12 cellular contexts compared by ENCODE assay signal in the genomic region with DNA sequence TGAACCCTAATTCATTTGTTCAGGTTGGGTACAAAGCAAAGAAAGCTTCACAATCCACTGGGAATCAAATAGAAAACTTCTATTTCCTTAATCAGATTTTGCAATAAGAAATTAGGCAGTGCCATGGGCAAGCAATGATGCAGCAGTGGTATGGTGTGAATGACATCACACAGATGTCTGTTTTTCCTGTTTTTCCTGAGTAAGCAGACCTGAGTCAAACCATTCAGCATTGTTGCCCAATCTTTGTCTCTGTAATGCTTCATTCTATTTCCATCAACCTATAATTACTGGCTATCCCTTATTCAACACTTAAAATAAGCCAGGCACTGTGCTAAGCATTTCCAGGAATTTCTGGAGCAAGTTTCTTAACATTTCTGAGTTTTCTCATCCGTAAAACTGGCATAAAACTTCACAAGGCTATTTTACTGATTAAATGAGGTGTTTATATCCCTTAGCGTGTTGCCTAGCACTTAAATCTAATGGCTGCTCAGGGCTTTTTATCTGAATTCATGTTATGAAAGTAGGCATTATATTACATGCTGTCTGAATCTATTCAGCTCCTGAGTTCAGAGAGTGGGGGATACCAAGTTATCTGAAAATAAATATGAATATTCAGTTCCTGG. TPM values are rescaled to one million over a fixed set of nuclear protein-coding genes. Genes with fewer than 3 reads are reported as not detected.
DNase-seq lines count a peak whose midpoint lies in the region; ATAC-seq, FAIRE-seq and TF ChIP-seq lines count a peak whose summit lies in the region.
"Had no signal": no experiment of that assay in that cellular context is flagged by ENCODE, and none has a peak within 500 bp of the region (broad histone marks: within the 10 kb centered on the region; RNA-seq: fewer than 3 reads in every experiment).

No MANE protein-coding gene starts in this region.

- H4K20me1 ChIP-seq in K562 (replicated peaks; ENCODE audit: control insufficient read depth, insufficient read depth, low read length), result no peaks in the 10 kb centered on the region

- TF ChIP-seq RAD21 in Ishikawa (IDR thresholded peaks at IDR 0.05; ENCODE audit: low read depth) (no peak), K562 (CRISPR knock-in tag; conservative IDR thresholded peaks at IDR 0.05 in 1 of 2, IDR thresholded peaks at IDR 0.05 in 1 of 2) (no peak)

- intact Hi-C loops in K562 (cut with micrococcal nuclease) (no loop called here), lower lobe of right lung (cut with DNase I) (no loop called here)

- no peaks in the 10 kb centered on the region for H3K79me2 ChIP-seq in K562 (ENCODE audit: control insufficient read depth, insufficient read depth, low read length)

- H3K4me1 ChIP-seq in K562 (replicated peaks in 1 of 2; ENCODE audit: control insufficient read depth in 2 of 2, insufficient read depth in 2 of 2, low read length in 2 of 2) (peaks cover 9 to 31% of the 10 kb centered on the region in 2 experiments), lower lobe of right lung (peaks cover 37% of the 10 kb centered on the region)

- ATAC-seq in K562, result no peak
- peak; percentile 67 to 70 for ATAC-seq in lower lobe of right lung
- ATAC-seq in HG03108 (IDR thresholded peaks at IDR 0.05; ENCODE audit: unreplicated experiment), result no peak

- H3K27me3 ChIP-seq in K562 (ENCODE audit: control insufficient read depth in 2 of 2, insufficient read depth in 2 of 2, low read length in 2 of 2) (no peaks in the 10 kb centered on the region), lower lobe of right lung (ENCODE audit: low read depth) (no peaks in the 10 kb centered on the region)
- H3K27me3 ChIP-seq: heart right ventricle, ovary had no signal

- H3K4me3 ChIP-seq in AG10803 (ENCODE audit: low read length) (no peak overlapping the region), K562 (no peak overlapping the region), lower lobe of right lung (no peak overlapping the region)
- H3K4me3 ChIP-seq: heart right ventricle, ovary had no signal

- no peak overlapping the region for H3K9ac ChIP-seq in K562 (ENCODE audit: insufficient read depth in 1 of 2, low read depth in 2 of 2, low read length in 2 of 2)

- TF ChIP-seq CTCF in AG10803 (conservative IDR thresholded peaks at IDR 0.05; ENCODE audit: low read length) (no peak), K562 (IDR thresholded peaks at IDR 0.05 in 2 of 3, conservative IDR thresholded peaks at IDR 0.05 in 1 of 3; ENCODE audit: insufficient read depth in 2 of 3, low read depth in 1 of 3, low read length in 3 of 3) (no peak), lower lobe of right lung (IDR thresholded peaks at IDR 0.05) (no peak)

- H3K4me2 ChIP-seq in K562 (ENCODE audit: insufficient read depth, low read length), result no peak overlapping the region

- in situ Hi-C loops in K562 (cut with MboI), result no loop called here
- in situ Hi-C loops in KBM-7 (cut with MboI; ENCODE audit: low pct_unique_long_range_greater_than_20kb, low sequenced_read_pairs), result no loop called here

- CTCF ChIA-PET in K562 (lab: Yijun Ruan, JAX; ENCODE audit: low intra/inter-chr PET ratio), result no interaction called here

- H3K9me3 ChIP-seq in K562 (replicated peaks; ENCODE audit: control insufficient read depth, insufficient read depth, low read depth, low read length), result no peaks in the 10 kb centered on the region
- H3K9me3 ChIP-seq in lower lobe of right lung, result no peaks in the 10 kb centered on the region
- H3K9me3 ChIP-seq: heart right ventricle, ovary had no signal

- TF ChIP-seq EP300 in Ishikawa (IDR thresholded peaks at IDR 0.05; ENCODE audit: borderline replicate concordance) (peak; percentile 57; the same call in 1 of the 2 replicates), K562 (IDR thresholded peaks at IDR 0.05; ENCODE audit: low read length) (no peak)

- 69% methylated on average over 2 of the region's 2 CpGs for WGBS in K562 (ENCODE audit: insufficient coverage, low coverage, missing lambda C conversion rate)

- no peak overlapping the region for H2AFZ ChIP-seq in K562 (ENCODE audit: low read depth, low read length)

- no peak for TF ChIP-seq POLR2A in K562 (conservative IDR thresholded peaks at IDR 0.05)

- BruUV-seq in K562 (replicated peaks; lab: Mats Ljungman, UMichigan), result no TSS peak

- H3K27ac ChIP-seq in K562 (ENCODE audit: extremely low read depth, low read depth, low read length) (no peak overlapping the region), lower lobe of right lung (peak overlapping the region; percentile 32)
- H3K27ac ChIP-seq: ovary had no signal

- no peak for FAIRE-seq in K562 (lab: Jason Lieb, UNC)
- FAIRE-seq: G401.6 had no signal

- H3K36me3 ChIP-seq in K562 (ENCODE audit: control insufficient read depth, insufficient read depth, low read length) (no peaks in the 10 kb centered on the region), lower lobe of right lung (no peaks in the 10 kb centered on the region)
- H3K36me3 ChIP-seq: heart right ventricle, ovary had no signal

- no peaks in the 10 kb centered on the region for H3K9me1 ChIP-seq in K562 (ENCODE audit: control insufficient read depth, insufficient read depth, low read length)

- POLR2A ChIA-PET in K562 (lab: Yijun Ruan, JAX), result interaction anchor here (3.1 to 4.3 kb wide), 2 partner anchors 10 to 13 kb away, joined by 14 to 29 read pairs; a partner anchor contains a TSS

- DNase-seq in AG10803 (ENCODE audit: low read depth) (peak; percentile 85), K562 (ENCODE audit: extremely low read depth in 1 of 4, low spot score in 3 of 4) (no peak), lower lobe of right lung (no peak), KBM-7 (no peak), NCI-H446 treated with DMSO at 0.1 percent for 48 hours (lab: John Stamatoyannopoulos, UW) (no peak), anterior cingulate cortex (lab: John Stamatoyannopoulos, UW) (no peak)
- DNase-seq: amniotic stem cell, heart right ventricle, ovary had no signal

TF ChIP-seq in K562, 482 proteins besides CTCF, POLR2A, EP300 and RAD21 (continues in another document):
- TF ChIP-seq CEBPB (tag; IDR thresholded peaks at IDR 0.05) (peak; percentile 55), ZFPM2 (CRISPR knock-in tag; IDR thresholded peaks at IDR 0.05) (no peak)

RNA-seq across cellular contexts. Expression of a gene that starts 11.2 kb away (rescaled TPM):
- 34.0 and 89.9 TPM in 2 replicates for total RNA-seq in K562 (2011; cell fraction: chromatin; rRNA removed; ENCODE audit: low replicate concordance)
- total RNA-seq in K562 (2011; cell fraction: nucleolus; rRNA removed), result 19.0 and 27.6 TPM in 2 replicates
- 36.4 and 39.6 TPM in 2 replicates for total RNA-seq in K562 (2011; cell fraction: nucleoplasm; rRNA removed)
- total RNA-seq in K562 (2014; rRNA removed), result 32.8 and 35.0 TPM in 2 replicates
- total RNA-seq in K562 (2014; rRNA removed; fragmentation: Illumina TruSeq; extraction: Trizol), result 50.0 and 55.2 TPM in 2 replicates
- 44.7 and 47.6 TPM in 2 replicates for total RNA-seq in K562 (2015; rRNA removed; fragmentation: Illumina TruSeq; extraction: Trizol)
- 48.6 and 56.4 TPM in 2 replicates for total RNA-seq in K562 (2021)
- 63.4 and 87.6 TPM in 2 replicates for polyA plus RNA-seq in K562 (2011; rRNA removed)
- polyA plus RNA-seq in K562 (2011; cell fraction: cytosol; rRNA removed), result 27.9 and 44.8 TPM in 2 replicates
- 49.3 and 61.9 TPM in 2 replicates for polyA plus RNA-seq in K562 (2011; cell fraction: nucleus; rRNA removed)
- 27.8 and 43.2 TPM in 2 replicates for polyA plus RNA-seq in K562 (2012)
- polyA plus RNA-seq in K562 (2014; fragmentation: Illumina TruSeq; extraction: Trizol), result 54.1 and 60.9 TPM in 2 replicates
- 10 to 100 TPM; 15.7 to 19.8 TPM for polyA plus RNA-seq in K562 (2014; fragmentation: Nextera tagmentation; extraction: Ambion mirVana)
- 48.7 and 50.3 TPM in 2 replicates for polyA plus RNA-seq in K562 (2014; rRNA removed)
- polyA minus RNA-seq in K562 (2011; rRNA and poly(A)+ RNA removed), result 80.0 and 84.2 TPM in 2 replicates
- 41.3 and 44.5 TPM in 2 replicates for polyA minus RNA-seq in K562 (2011; cell fraction: cytosol; rRNA and poly(A)+ RNA removed)
- polyA minus RNA-seq in K562 (2011; cell fraction: nucleus; rRNA and poly(A)+ RNA removed), result 28.9 and 51.4 TPM in 2 replicates
- total RNA-seq in lower lobe of right lung, result 29.2 TPM

RNA-seq across cellular contexts. Expression of a gene that starts 15.6 kb away (rescaled TPM):
- 14.4 and 29.3 TPM in 2 replicates for total RNA-seq in K562 (2011; cell fraction: chromatin; rRNA removed; ENCODE audit: low replicate concordance)
- 19.7 and 21.7 TPM in 2 replicates for total RNA-seq in K562 (2011; cell fraction: nucleolus; rRNA removed)
- 17.0 and 17.3 TPM in 2 replicates for total RNA-seq in K562 (2011; cell fraction: nucleoplasm; rRNA removed)
- total RNA-seq in K562 (2014; rRNA removed) (13.3 and 25.3 TPM in 2 replicates), K562 (2014; rRNA removed; fragmentation: Illumina TruSeq; extraction: Trizol) (3.2 and 3.3 TPM in 2 replicates), K562 (2015; rRNA removed; fragmentation: Illumina TruSeq; extraction: Trizol) (4.1 and 5.0 TPM in 2 replicates), K562 (2021) (33.0 and 33.1 TPM in 2 replicates), lower lobe of right lung (99.7 TPM)
- polyA plus RNA-seq in K562 (2011; rRNA removed) (37.6 and 37.8 TPM in 2 replicates), K562 (2014; fragmentation: Illumina TruSeq; extraction: Trizol) (39.2 and 47.3 TPM in 2 replicates), K562 (2014; fragmentation: Nextera tagmentation; extraction: Ambion mirVana) (10 to 100 TPM; 19.5 to 37.7 TPM), K562 (2014; rRNA removed) (27.6 and 37.7 TPM in 2 replicates)
- 45.5 and 50.8 TPM in 2 replicates for polyA plus RNA-seq in K562 (2011; cell fraction: cytosol; rRNA removed)
- 61.3 and 86.0 TPM in 2 replicates for polyA plus RNA-seq in K562 (2011; cell fraction: nucleus; rRNA removed)
- polyA plus RNA-seq in K562 (2012), result 32.0 and 43.5 TPM in 2 replicates
- 29.7 and 37.4 TPM in 2 replicates for polyA minus RNA-seq in K562 (2011; rRNA and poly(A)+ RNA removed)
- 21.7 and 26.8 TPM in 2 replicates for polyA minus RNA-seq in K562 (2011; cell fraction: cytosol; rRNA and poly(A)+ RNA removed)
- polyA minus RNA-seq in K562 (2011; cell fraction: nucleus; rRNA and poly(A)+ RNA removed), result 24.2 and 32.2 TPM in 2 replicates

RNA-seq across cellular contexts. Expression of a gene that starts 17.2 kb away (rescaled TPM):
- 89.1 and 251 TPM in 2 replicates for total RNA-seq in K562 (2011; cell fraction: chromatin; rRNA removed; ENCODE audit: low replicate concordance)
- 210 and 237 TPM in 2 replicates for total RNA-seq in K562 (2011; cell fraction: nucleolus; rRNA removed)
- 121 and 146 TPM in 2 replicates for total RNA-seq in K562 (2011; cell fraction: nucleoplasm; rRNA removed)
- 55.0 and 66.3 TPM in 2 replicates for total RNA-seq in K562 (2014; rRNA removed)
- total RNA-seq in K562 (2014; rRNA removed; fragmentation: Illumina TruSeq; extraction: Trizol), result 23.6 and 34.5 TPM in 2 replicates
- 53.5 and 62.3 TPM in 2 replicates for total RNA-seq in K562 (2015; rRNA removed; fragmentation: Illumina TruSeq; extraction: Trizol)
- 66.8 and 67.9 TPM in 2 replicates for total RNA-seq in K562 (2021)
- polyA plus RNA-seq in K562 (2011; rRNA removed), result 60.2 and 92.0 TPM in 2 replicates
- polyA plus RNA-seq in K562 (2011; cell fraction: cytosol; rRNA removed), result 63.6 and 69.7 TPM in 2 replicates
- polyA plus RNA-seq in K562 (2011; cell fraction: nucleus; rRNA removed), result 347 and 373 TPM in 2 replicates
- polyA plus RNA-seq in K562 (2012), result 60.7 and 67.7 TPM in 2 replicates
- polyA plus RNA-seq in K562 (2014; fragmentation: Illumina TruSeq; extraction: Trizol), result 54.5 and 57.2 TPM in 2 replicates
- 1 to 10 TPM; 4.0 to 7.9 TPM for polyA plus RNA-seq in K562 (2014; fragmentation: Nextera tagmentation; extraction: Ambion mirVana)
- 88.9 and 96.0 TPM in 2 replicates for polyA plus RNA-seq in K562 (2014; rRNA removed)
- polyA minus RNA-seq in K562 (2011; rRNA and poly(A)+ RNA removed), result 66.3 and 72.1 TPM in 2 replicates
- polyA minus RNA-seq in K562 (2011; cell fraction: cytosol; rRNA and poly(A)+ RNA removed), result 31.5 and 38.0 TPM in 2 replicates
- polyA minus RNA-seq in K562 (2011; cell fraction: nucleus; rRNA and poly(A)+ RNA removed), result 111 and 182 TPM in 2 replicates
- total RNA-seq in lower lobe of right lung, result 88.3 TPM

Comparison
In these comparisons a context has a peak if more than half of its experiments do, and no peak if none do; other contexts are left out.
1. ATAC-seq: peak in lower lobe of right lung (2 of 2); none in K562 (single experiment) and HG03108 (single experiment).